In genomic region chr2:76279142-76279541, GRCh38 we compare ENCODE assay signal across 32 cellular contexts.
"Had no signal": no experiment of that assay in that cellular context is flagged by ENCODE, and none has a peak within 500 bp of the region (broad histone marks: within the 10 kb centered on the region; RNA-seq: fewer than 3 reads in every experiment).

No MANE protein-coding gene starts in this region.

- ATAC-seq: naive thymus-derived CD4-positive, alpha-beta T cell; natural killer cell; psoas muscle; right cardiac atrium; sciatic nerve; stimulated activated memory B cell treated with anti-CD40 and anti-IgM and Interleukin-4, amounts not matched to agents 10 μg/mL and 1 μg/mL and 100 μg/mL, for 72 hours; stimulated activated naive CD8-positive, alpha-beta T cell treated with anti-CD3 and anti-CD28 coated beads, Interleukin-15, amount 100 ng/mL, for 72 hours; stimulated activated naive CD8-positive, alpha-beta T cell treated with anti-CD3 and anti-CD28 coated beads, Interleukin-15, Interleukin-2, amounts not matched to agents 100 U/mL and 50 U/mL, for 24 hours; upper lobe of right lung had no signal

- H3K27ac ChIP-seq: neural progenitor cell, ovary, parathyroid adenoma, psoas muscle, skin epidermis, spleen, suprapubic skin, thoracic aorta, thyroid gland, transverse colon, upper lobe of right lung, uterus had no signal

- DNase-seq: naive thymus-derived CD4-positive, alpha-beta T cell; natural killer cell; occipital lobe; ovary; posterior cingulate gyrus; psoas muscle; right cardiac atrium; spleen; stimulated activated CD4-positive, alpha-beta T cell treated with anti-CD3 and anti-CD28 coated beads, Interleukin-12 subunit alpha, Interleukin-12 subunit beta, amount 100 ng/mL, for 4 hours; stimulated activated CD4-positive, alpha-beta T cell treated with anti-CD3 and anti-CD28 coated beads, Interleukin-1b, Interleukin-23, amount 100 ng/mL, for 48 hours; stimulated activated CD4-positive, alpha-beta T cell treated with anti-CD3 and anti-CD28 coated beads, Interleukin-4, amount 100 ng/mL, for 1 hour; stimulated activated CD4-positive, alpha-beta T cell treated with anti-CD3 and anti-CD28 coated beads, Interleukin-4, amount 100 ng/mL, for 4 hours; stimulated activated CD8-positive, alpha-beta memory T cell treated with anti-CD3 and anti-CD28 coated beads, Interleukin-4, amount 100 ng/mL, for 48 hours; stimulated activated naive CD4-positive, alpha-beta T cell; stimulated activated naive CD8-positive, alpha-beta T cell treated with anti-CD3 and anti-CD28 coated beads, Interleukin-15, amount 100 ng/mL, for 72 hours; stimulated activated naive CD8-positive, alpha-beta T cell treated with anti-CD3 and anti-CD28 coated beads, Interleukin-15, Interleukin-2, amounts not matched to agents 100 U/mL and 50 U/mL, for 24 hours; substantia nigra; thyroid gland; transverse colon; upper lobe of right lung; uterus had no signal

- H3K4me3 ChIP-seq: neural progenitor cell, ovary, psoas muscle, skin epidermis, smooth muscle cell, spleen, suprapubic skin, thoracic aorta, thyroid gland, transverse colon, upper lobe of right lung, uterus had no signal

- H3K9me3 Mint-ChIP-seq: nephron, neural progenitor cell, type B pancreatic cell had no signal

- H3K27me3 Mint-ChIP-seq: naive thymus-derived CD4-positive, alpha-beta T cell; progenitor cell of endocrine pancreas; stimulated activated memory B cell treated with anti-CD40 and anti-IgM and Interleukin-4, amounts not matched to agents 10 μg/mL and 1 μg/mL and 100 μg/mL, for 72 hours; stimulated activated naive CD8-positive, alpha-beta T cell treated with anti-CD3 and anti-CD28 coated beads, Interleukin-15, amount 100 ng/mL, for 72 hours had no signal

- H3K4me1 Mint-ChIP-seq: naive thymus-derived CD4-positive, alpha-beta T cell; natural killer cell; stimulated activated memory B cell treated with anti-CD40 and anti-IgM and Interleukin-4, amounts not matched to agents 10 μg/mL and 1 μg/mL and 100 μg/mL, for 72 hours; stimulated activated naive CD8-positive, alpha-beta T cell treated with anti-CD3 and anti-CD28 coated beads, Interleukin-15, amount 100 ng/mL, for 72 hours had no signal

- H3K4me3 Mint-ChIP-seq: naive thymus-derived CD4-positive, alpha-beta T cell; natural killer cell; nephron; neural progenitor cell; stimulated activated memory B cell treated with anti-CD40 and anti-IgM and Interleukin-4, amounts not matched to agents 10 μg/mL and 1 μg/mL and 100 μg/mL, for 72 hours; stimulated activated naive CD8-positive, alpha-beta T cell treated with anti-CD3 and anti-CD28 coated beads, Interleukin-15, amount 100 ng/mL, for 72 hours; type B pancreatic cell had no signal

- H3K9me3 ChIP-seq: ovary, psoas muscle, spleen, suprapubic skin, thoracic aorta, thyroid gland, transverse colon, upper lobe of right lung, uterus had no signal

- H3K27me3 ChIP-seq: neural progenitor cell, ovary, spleen, suprapubic skin, thyroid gland, transverse colon, upper lobe of right lung, uterus had no signal

- H3K79me2 ChIP-seq: parathyroid adenoma had no signal

- H3K27ac Mint-ChIP-seq: naive thymus-derived CD4-positive, alpha-beta T cell; natural killer cell; nephron; neural progenitor cell; progenitor cell of endocrine pancreas; stimulated activated memory B cell treated with anti-CD40 and anti-IgM and Interleukin-4, amounts not matched to agents 10 μg/mL and 1 μg/mL and 100 μg/mL, for 72 hours; stimulated activated naive CD8-positive, alpha-beta T cell treated with anti-CD3 and anti-CD28 coated beads, Interleukin-15, amount 100 ng/mL, for 72 hours; type B pancreatic cell had no signal

- H2AFZ ChIP-seq: neural progenitor cell, parathyroid adenoma had no signal

- H3K36me3 ChIP-seq: neural progenitor cell, ovary, spleen, suprapubic skin, thoracic aorta, thyroid gland, transverse colon, upper lobe of right lung, uterus had no signal

- H3K4me2 ChIP-seq: neural progenitor cell, smooth muscle cell had no signal

- H3K36me3 Mint-ChIP-seq: naive thymus-derived CD4-positive, alpha-beta T cell; natural killer cell; neural progenitor cell; stimulated activated memory B cell treated with anti-CD40 and anti-IgM and Interleukin-4, amounts not matched to agents 10 μg/mL and 1 μg/mL and 100 μg/mL, for 72 hours; type B pancreatic cell had no signal

- H3K4me1 ChIP-seq: parathyroid adenoma, psoas muscle, suprapubic skin, thyroid gland, transverse colon, upper lobe of right lung, uterus had no signal
